ENCODE assay signal across 10 cellular contexts in genomic region chr17:82913304-82914043, GRCh38.
DNase-seq lines count a peak whose midpoint lies in the region; ATAC-seq, FAIRE-seq and TF ChIP-seq lines count a peak whose summit lies in the region.
"Had no signal": no experiment of that assay in that cellular context is flagged by ENCODE, and none has a peak within 500 bp of the region (broad histone marks: within the 10 kb centered on the region; RNA-seq: fewer than 3 reads in every experiment).

No MANE protein-coding gene starts in this region.

- peaks cover 31% of the 10 kb centered on the region for H3K36me3 Mint-ChIP-seq in MCF 10A (ENCODE audit: insufficient read depth, unreplicated experiment)

- BruUV-seq in MCF 10A (replicated peaks; lab: Mats Ljungman, UMichigan): no TSS peak

- peaks cover 0 to 50% of the 10 kb centered on the region in 2 experiments; a peak in 1 of 3 replicates for H3K36me3 ChIP-seq in HEK293 (ENCODE audit: control insufficient read depth in 2 of 2, insufficient read depth in 1 of 2, low read length in 2 of 2)
- no peaks in the 10 kb centered on the region for H3K36me3 ChIP-seq in kidney epithelial cell (ENCODE audit: control insufficient read depth, insufficient read depth, low read length)

- no peaks in the 10 kb centered on the region for H3K9me3 Mint-ChIP-seq in MCF 10A (ENCODE audit: unreplicated experiment)

- POLR2A ChIA-PET in AG04450 (lab: Yijun Ruan, JAX): no interaction called here
- POLR2A ChIA-PET in HEK293 (lab: Yijun Ruan, JAX): no interaction called here
- POLR2A ChIA-PET in MCF 10A (lab: Yijun Ruan, JAX): interaction anchor here (2.0 kb wide), 1 partner anchor 37 kb away, joined by 8 read pairs; no protein-coding TSS in a partner anchor

- H3K9me3 ChIP-seq in AG04450 (ENCODE audit: control insufficient read depth, insufficient read depth, low read length) (peaks cover 5% of the 10 kb centered on the region; the same call in 1 of the 2 replicates), HEK293 (ENCODE audit: control insufficient read depth, insufficient read depth, low read depth, low read length) (no peaks in the 10 kb centered on the region)
- H3K9me3 ChIP-seq: tibial nerve had no signal

- no peak for FAIRE-seq in GM12891 (lab: Jason Lieb, UNC)

- no peaks in the 10 kb centered on the region for H3K27me3 Mint-ChIP-seq in MCF 10A (ENCODE audit: insufficient read depth, unreplicated experiment)

- H3K4me1 ChIP-seq in HEK293 (ENCODE audit: control insufficient read depth, insufficient read depth, low read length): no peaks in the 10 kb centered on the region

- H3K27ac ChIP-seq in AG04450 (ENCODE audit: low read depth, low read length): no peak overlapping the region
- no peak overlapping the region for H3K27ac ChIP-seq in HEK293 (ENCODE audit: extremely low read depth, low read depth, low read length)

- ATAC-seq in GM21360 (IDR thresholded peaks at IDR 0.05; ENCODE audit: unreplicated experiment) (no peak), HG02884 (IDR thresholded peaks at IDR 0.05; ENCODE audit: unreplicated experiment) (no peak)

- no peak for TF ChIP-seq POLR2A in GM12891 (IDR thresholded peaks at IDR 0.05; ENCODE audit: low read depth, low read length)

- H3K4me3 Mint-ChIP-seq in MCF 10A (ENCODE audit: unreplicated experiment): no peak overlapping the region

- no peak for DNase-seq in AG04450 (ENCODE audit: low read depth, low spot score)
- no peak for DNase-seq in MCF 10A (ENCODE audit: unreplicated experiment)
- DNase-seq in kidney epithelial cell (ENCODE audit: low read depth): no peak
- no peak for DNase-seq in GM12891 (ENCODE audit: insufficient read length, low spot score)
- no peak for DNase-seq in stimulated activated CD4-positive, alpha-beta T cell treated with anti-CD3 and anti-CD28 coated beads, Interleukin-4, amount 100 ng/mL, for 1 hour
- DNase-seq: NCI-H1694 had no signal

- no peak overlapping the region for H3K27ac Mint-ChIP-seq in MCF 10A (ENCODE audit: low read depth, unreplicated experiment)

- TF ChIP-seq CTCF in AG04450 (IDR thresholded peaks at IDR 0.05; ENCODE audit: low read depth, low read length) (peak; percentile 31; the same call in 1 of the 2 replicates), HEK293 (tag by site-specific recombination; IDR thresholded peaks at IDR 0.05) (0 out of 2 replicates have a peak, but pooled peaks have one; percentile 15), MCF 10A (IDR thresholded peaks at IDR 0.05; ENCODE audit: unreplicated experiment) (peak; percentile 4), kidney epithelial cell (IDR thresholded peaks at IDR 0.05; ENCODE audit: insufficient read depth, low read length, poor library complexity, severe bottlenecking) (peak; percentile 31)

- H3K4me3 ChIP-seq in AG04450 (ENCODE audit: low read depth, low read length): no peak overlapping the region
- no peak overlapping the region for H3K4me3 ChIP-seq in HEK293 (ENCODE audit: low read depth, low read length)
- no peak overlapping the region for H3K4me3 ChIP-seq in kidney epithelial cell (ENCODE audit: low read depth, low read length)
- H3K4me3 ChIP-seq: tibial nerve had no signal

- CTCF ChIA-PET in AG04450 (lab: Charles Lee): interaction anchor here (1.1 to 2.9 kb wide), 2 partner anchors 16 to 132 kb away, joined by 3 to 15 read pairs; no protein-coding TSS in a partner anchor
- CTCF ChIA-PET in HEK293 (lab: Yijun Ruan, JAX): interaction anchor here (0.6 to 1.3 kb wide), 8 partner anchors 13 to 295 kb away, joined by 3 to 4 read pairs (median 3); no protein-coding TSS in a partner anchor
- CTCF ChIA-PET in MCF 10A (lab: Yijun Ruan, JAX): interaction anchor here (0.8 to 2.1 kb wide), 3 partner anchors 16 to 132 kb away, joined by 3 to 14 read pairs (median 4); no protein-coding TSS in a partner anchor

- intact Hi-C loops in MCF 10A (cut with micrococcal nuclease): loop anchor here (1.0 kb wide), 1 partner anchor 132 kb away; no protein-coding TSS in a partner anchor

- no peaks in the 10 kb centered on the region for H3K27me3 ChIP-seq in AG04450 (ENCODE audit: control insufficient read depth, insufficient read depth, low read length)
- no peaks in the 10 kb centered on the region for H3K27me3 ChIP-seq in kidney epithelial cell (ENCODE audit: control insufficient read depth, insufficient read depth, low read length)
- H3K27me3 ChIP-seq: tibial nerve had no signal

- no peaks in the 10 kb centered on the region for H3K4me1 Mint-ChIP-seq in MCF 10A (ENCODE audit: insufficient read depth, unreplicated experiment)

TF ChIP-seq in HEK293, 187 proteins besides CTCF, POLR2A, EP300 and RAD21:
- TF ChIP-seq ZNF654 (tag by site-specific recombination; IDR thresholded peaks at IDR 0.05; ENCODE audit: low read depth): peak; percentile 37; the same call in 1 of the 2 replicates
- TF ChIP-seq ZNF311 (tag by site-specific recombination; IDR thresholded peaks at IDR 0.05; ENCODE audit: borderline replicate concordance): no peak
- no peak for TF ChIP-seq GLIS1 (tag by site-specific recombination; IDR thresholded peaks at IDR 0.05)
- TF ChIP-seq SP3 (tag by site-specific recombination; IDR thresholded peaks at IDR 0.05): no peak
- TF ChIP-seq ZNF354C (tag by site-specific recombination; IDR thresholded peaks at IDR 0.05; ENCODE audit: borderline replicate concordance, low read depth): no peak

TF ChIP-seq in GM12891, 5 proteins besides CTCF, POLR2A, EP300 and RAD21:
- no peak for TF ChIP-seq POLR2AphosphoS5 (IDR thresholded peaks at IDR 0.05; ENCODE audit: low read depth, low read length)
- no peak for TF ChIP-seq TAF1 (IDR thresholded peaks at IDR 0.05; ENCODE audit: low read depth, low read length)
- no peak for TF ChIP-seq PAX5 (IDR thresholded peaks at IDR 0.05; ENCODE audit: insufficient read depth, low read length, severe bottlenecking)
- no peak for TF ChIP-seq POU2F2 (IDR thresholded peaks at IDR 0.05; ENCODE audit: low read depth, low read length)
- no peak for TF ChIP-seq SPI1 (IDR thresholded peaks at IDR 0.05; ENCODE audit: low read depth, low read length)
